ENCODE assay signal across 1 cellular context in genomic region chr17:75463612-75464011, GRCh38.
TF ChIP-seq lines count a peak whose summit lies in the region.

No MANE protein-coding gene starts in this region.

TF ChIP-seq in SK-N-SH treated with all-trans-retinoic acid at 6 μM for 48 hours, 23 proteins besides CTCF, POLR2A, EP300 and RAD21 (continued from another document):
- TF ChIP-seq, protein P1, sequence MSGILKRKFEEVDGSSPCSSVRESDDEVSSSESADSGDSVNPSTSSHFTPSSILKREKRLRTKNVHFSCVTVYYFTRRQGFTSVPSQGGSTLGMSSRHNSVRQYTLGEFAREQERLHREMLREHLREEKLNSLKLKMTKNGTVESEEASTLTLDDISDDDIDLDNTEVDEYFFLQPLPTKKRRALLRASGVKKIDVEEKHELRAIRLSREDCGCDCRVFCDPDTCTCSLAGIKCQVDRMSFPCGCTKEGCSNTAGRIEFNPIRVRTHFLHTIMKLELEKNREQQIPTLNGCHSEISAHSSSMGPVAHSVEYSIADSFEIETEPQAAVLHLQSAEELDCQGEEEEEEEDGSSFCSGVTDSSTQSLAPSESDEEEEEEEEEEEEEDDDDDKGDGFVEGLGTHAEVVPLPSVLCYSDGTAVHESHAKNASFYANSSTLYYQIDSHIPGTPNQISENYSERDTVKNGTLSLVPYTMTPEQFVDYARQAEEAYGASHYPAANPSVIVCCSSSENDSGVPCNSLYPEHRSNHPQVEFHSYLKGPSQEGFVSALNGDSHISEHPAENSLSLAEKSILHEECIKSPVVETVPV (CRISPR knock-in tag; IDR thresholded peaks at IDR 0.05): no peak
- TF ChIP-seq ARNTL (CRISPR knock-in tag; IDR thresholded peaks at IDR 0.05; ENCODE audit: borderline replicate concordance, low read depth) (no peak), BACH2 (CRISPR knock-in tag; IDR thresholded peaks at IDR 0.05; ENCODE audit: borderline replicate concordance) (no peak), SNAI2 (CRISPR knock-in tag; IDR thresholded peaks at IDR 0.05) (no peak), ZFP30 (CRISPR knock-in tag; IDR thresholded peaks at IDR 0.05) (no peak), ZNF8 (CRISPR knock-in tag; IDR thresholded peaks at IDR 0.05) (no peak), PATZ1 (CRISPR knock-in tag; IDR thresholded peaks at IDR 0.05; ENCODE audit: borderline replicate concordance) (no peak), CSDC2 (CRISPR knock-in tag; IDR thresholded peaks at IDR 0.05) (no peak)
